Comparison of ENCODE assay signal across 1 cellular context in genomic region chr19:19224150-19224851, GRCh38.
TF ChIP-seq lines count a peak whose summit lies in the region.

No MANE protein-coding gene starts in this region.

TF ChIP-seq in GM23338, 12 proteins besides CTCF, POLR2A, EP300 and RAD21:
- TF ChIP-seq, protein P1, sequence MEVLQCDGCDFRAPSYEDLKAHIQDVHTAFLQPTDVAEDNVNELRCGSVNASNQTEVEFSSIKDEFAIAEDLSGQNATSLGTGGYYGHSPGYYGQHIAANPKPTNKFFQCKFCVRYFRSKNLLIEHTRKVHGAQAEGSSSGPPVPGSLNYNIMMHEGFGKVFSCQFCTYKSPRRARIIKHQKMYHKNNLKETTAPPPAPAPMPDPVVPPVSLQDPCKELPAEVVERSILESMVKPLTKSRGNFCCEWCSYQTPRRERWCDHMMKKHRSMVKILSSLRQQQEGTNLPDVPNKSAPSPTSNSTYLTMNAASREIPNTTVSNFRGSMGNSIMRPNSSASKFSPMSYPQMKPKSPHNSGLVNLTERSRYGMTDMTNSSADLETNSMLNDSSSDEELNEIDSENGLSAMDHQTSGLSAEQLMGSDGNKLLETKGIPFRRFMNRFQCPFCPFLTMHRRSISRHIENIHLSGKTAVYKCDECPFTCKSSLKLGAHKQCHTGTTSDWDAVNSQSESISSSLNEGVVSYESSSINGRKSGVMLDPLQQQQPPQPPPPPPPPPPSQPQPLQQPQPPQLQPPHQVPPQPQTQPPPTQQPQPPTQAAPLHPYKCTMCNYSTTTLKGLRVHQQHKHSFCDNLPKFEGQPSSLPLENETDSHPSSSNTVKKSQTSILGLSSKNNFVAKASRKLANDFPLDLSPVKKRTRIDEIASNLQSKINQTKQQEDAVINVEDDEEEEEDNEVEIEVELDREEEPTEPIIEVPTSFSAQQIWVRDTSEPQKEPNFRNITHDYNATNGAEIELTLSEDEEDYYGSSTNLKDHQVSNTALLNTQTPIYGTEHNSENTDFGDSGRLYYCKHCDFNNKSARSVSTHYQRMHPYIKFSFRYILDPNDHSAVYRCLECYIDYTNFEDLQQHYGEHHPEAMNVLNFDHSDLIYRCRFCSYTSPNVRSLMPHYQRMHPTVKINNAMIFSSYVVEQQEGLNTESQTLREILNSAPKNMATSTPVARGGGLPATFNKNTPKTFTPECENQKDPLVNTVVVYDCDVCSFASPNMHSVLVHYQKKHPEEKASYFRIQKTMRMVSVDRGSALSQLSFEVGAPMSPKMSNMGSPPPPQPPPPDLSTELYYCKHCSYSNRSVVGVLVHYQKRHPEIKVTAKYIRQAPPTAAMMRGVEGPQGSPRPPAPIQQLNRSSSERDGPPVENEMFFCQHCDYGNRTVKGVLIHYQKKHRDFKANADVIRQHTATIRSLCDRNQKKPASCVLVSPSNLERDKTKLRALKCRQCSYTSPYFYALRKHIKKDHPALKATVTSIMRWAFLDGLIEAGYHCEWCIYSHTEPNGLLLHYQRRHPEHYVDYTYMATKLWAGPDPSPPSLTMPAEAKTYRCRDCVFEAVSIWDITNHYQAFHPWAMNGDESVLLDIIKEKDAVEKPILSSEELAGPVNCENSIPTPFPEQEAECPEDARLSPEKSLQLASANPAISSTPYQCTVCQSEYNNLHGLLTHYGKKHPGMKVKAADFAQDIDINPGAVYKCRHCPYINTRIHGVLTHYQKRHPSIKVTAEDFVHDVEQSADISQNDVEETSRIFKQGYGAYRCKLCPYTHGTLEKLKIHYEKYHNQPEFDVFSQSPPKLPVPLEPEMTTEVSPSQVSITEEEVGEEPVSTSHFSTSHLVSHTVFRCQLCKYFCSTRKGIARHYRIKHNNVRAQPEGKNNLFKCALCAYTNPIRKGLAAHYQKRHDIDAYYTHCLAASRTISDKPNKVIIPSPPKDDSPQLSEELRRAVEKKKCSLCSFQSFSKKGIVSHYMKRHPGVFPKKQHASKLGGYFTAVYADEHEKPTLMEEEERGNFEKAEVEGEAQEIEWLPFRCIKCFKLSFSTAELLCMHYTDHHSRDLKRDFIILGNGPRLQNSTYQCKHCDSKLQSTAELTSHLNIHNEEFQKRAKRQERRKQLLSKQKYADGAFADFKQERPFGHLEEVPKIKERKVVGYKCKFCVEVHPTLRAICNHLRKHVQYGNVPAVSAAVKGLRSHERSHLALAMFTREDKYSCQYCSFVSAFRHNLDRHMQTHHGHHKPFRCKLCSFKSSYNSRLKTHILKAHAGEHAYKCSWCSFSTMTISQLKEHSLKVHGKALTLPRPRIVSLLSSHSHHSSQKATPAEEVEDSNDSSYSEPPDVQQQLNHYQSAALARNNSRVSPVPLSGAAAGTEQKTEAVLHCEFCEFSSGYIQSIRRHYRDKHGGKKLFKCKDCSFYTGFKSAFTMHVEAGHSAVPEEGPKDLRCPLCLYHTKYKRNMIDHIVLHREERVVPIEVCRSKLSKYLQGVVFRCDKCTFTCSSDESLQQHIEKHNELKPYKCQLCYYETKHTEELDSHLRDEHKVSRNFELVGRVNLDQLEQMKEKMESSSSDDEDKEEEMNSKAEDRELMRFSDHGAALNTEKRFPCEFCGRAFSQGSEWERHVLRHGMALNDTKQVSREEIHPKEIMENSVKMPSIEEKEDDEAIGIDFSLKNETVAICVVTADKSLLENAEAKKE (CRISPR knock-in tag; IDR thresholded peaks at IDR 0.05) = no peak
- no peak for TF ChIP-seq NANOG (IDR thresholded peaks at IDR 0.05; ENCODE audit: borderline replicate concordance)
